Comparison of ENCODE assay signal across 9 cellular contexts in genomic region chr7:22578048-22578770, GRCh38.
DNase-seq lines count a peak whose midpoint lies in the region; ATAC-seq and TF ChIP-seq lines count a peak whose summit lies in the region.
"Had no signal": no experiment of that assay in that cellular context is flagged by ENCODE, and none has a peak within 500 bp of the region (broad histone marks: within the 10 kb centered on the region; RNA-seq: fewer than 3 reads in every experiment).

No MANE protein-coding gene starts in this region.

- H3K9ac ChIP-seq in BLaER1 treated with 17β-estradiol and CSF1 and Interleukin-3, amounts not matched to agents 10 nM and 100 nM, result peak overlapping the region; percentile 43 to 80 (median 60); a peak in 21 of 22 replicates
- H3K9ac ChIP-seq in fibroblast of lung (ENCODE audit: insufficient read depth, low read length) (no peak overlapping the region), parathyroid adenoma (no peak overlapping the region)

- POLR2A ChIA-PET in PC-9 (lab: Charles Lee; ENCODE audit: unreplicated experiment), result interaction anchor here (0.5 to 1.4 kb wide), 5 partner anchors 9 to 894 kb away, joined by 5 to 21 read pairs (median 9); partner anchors contain the start of gene IGF2BP3

- peak in 1 of 2 experiments; percentile 91 for DNase-seq in PC-9
- peak; percentile 82 to 85 for DNase-seq in fibroblast of lung (ENCODE audit: low read depth in 2 of 2)
- DNase-seq in HAP-1 (ENCODE audit: low spot score in 2 of 2), result no peak
- no peak for DNase-seq in HUDEP-2 (lab: John Stamatoyannopoulos, UW; ENCODE audit: unreplicated experiment in 76 of 76)
- DNase-seq: RPMI8226 had no signal

- no peaks in the 10 kb centered on the region for H4K20me1 ChIP-seq in BLaER1 treated with 17β-estradiol and CSF1 and Interleukin-3, amounts not matched to agents 10 nM and 100 nM
- H4K20me1 ChIP-seq in PC-9 (ENCODE audit: insufficient read depth) (no peaks in the 10 kb centered on the region), fibroblast of lung (ENCODE audit: control insufficient read depth, extremely low read depth, insufficient read depth, low read length) (no peaks in the 10 kb centered on the region)

- no peaks in the 10 kb centered on the region; a peak in 2 of 22 replicates for H3K27me3 ChIP-seq in BLaER1 treated with 17β-estradiol and CSF1 and Interleukin-3, amounts not matched to agents 10 nM and 100 nM
- H3K27me3 ChIP-seq in PC-9 (ENCODE audit: insufficient read depth, low read depth) (no peaks in the 10 kb centered on the region), fibroblast of lung (ENCODE audit: control insufficient read depth, insufficient read depth, low read length) (no peaks in the 10 kb centered on the region), parathyroid adenoma (ENCODE audit: control insufficient read depth, insufficient read depth, low read length) (no peaks in the 10 kb centered on the region), HAP-1 (ENCODE audit: low read depth) (no peaks in the 10 kb centered on the region)

- intact Hi-C loops in PC-9 (cut with micrococcal nuclease; ENCODE audit: unreplicated experiment), result loop anchor here (1.0 to 10.0 kb wide), 2 partner anchors 90 to 1153 kb away; partner anchors contain the start of gene SP4

- CTCF ChIA-PET in PC-9 (lab: Charles Lee), result interaction anchor here (0.6 to 2.1 kb wide), 4 partner anchors 13 to 160 kb away, joined by 3 to 18 read pairs (median 12); partner anchors contain the start of gene IL6

- H3K79me2 ChIP-seq in PC-9 (ENCODE audit: low read depth) (no peaks in the 10 kb centered on the region), fibroblast of lung (ENCODE audit: control insufficient read depth, insufficient read depth, low read length) (no peaks in the 10 kb centered on the region), parathyroid adenoma (no peaks in the 10 kb centered on the region)

- peak overlapping the region; percentile 71 to 96 (median 83) for H3K27ac ChIP-seq in BLaER1 treated with 17β-estradiol and CSF1 and Interleukin-3, amounts not matched to agents 10 nM and 100 nM
- H3K27ac ChIP-seq in PC-9, result peak overlapping the region; percentile 95
- H3K27ac ChIP-seq in fibroblast of lung (ENCODE audit: insufficient read depth, low read length), result peak overlapping the region; percentile 84
- peak overlapping the region; percentile 66 for H3K27ac ChIP-seq in parathyroid adenoma

- peaks cover 63 to 99% (median 82%) of the 10 kb centered on the region in 10 experiments for H3K4me1 ChIP-seq in BLaER1 treated with 17β-estradiol and CSF1 and Interleukin-3, amounts not matched to agents 10 nM and 100 nM
- H3K4me1 ChIP-seq in PC-9 (replicated peaks; ENCODE audit: insufficient read depth) (peaks cover 81% of the 10 kb centered on the region), fibroblast of lung (ENCODE audit: control insufficient read depth, extremely low read depth, insufficient read depth, low read length) (peaks cover 16% of the 10 kb centered on the region), parathyroid adenoma (no peaks in the 10 kb centered on the region), HAP-1 (no peaks in the 10 kb centered on the region)

- ATAC-seq in GM19455 (IDR thresholded peaks at IDR 0.05; ENCODE audit: unreplicated experiment) (no peak), HG03196 (IDR thresholded peaks at IDR 0.05; ENCODE audit: unreplicated experiment) (no peak)

- H3K9me3 ChIP-seq in BLaER1 treated with 17β-estradiol and CSF1 and Interleukin-3, amounts not matched to agents 10 nM and 100 nM (replicated peaks in 1 of 11), result peaks cover 0 to 64% (median 7%) of the 10 kb centered on the region in 11 experiments; a peak in 14 of 22 replicates
- 0 out of 2 replicates have a peak, but pooled peaks cover 7% of the 10 kb centered on the region for H3K9me3 ChIP-seq in PC-9 (ENCODE audit: insufficient read depth, low read depth)
- H3K9me3 ChIP-seq in fibroblast of lung (ENCODE audit: control insufficient read depth, insufficient read depth, low read depth, low read length), result no peaks in the 10 kb centered on the region
- H3K9me3 ChIP-seq in parathyroid adenoma (ENCODE audit: control insufficient read depth, low read length), result no peaks in the 10 kb centered on the region
- no peaks in the 10 kb centered on the region for H3K9me3 ChIP-seq in HAP-1

- no peak overlapping the region for H2AFZ ChIP-seq in PC-9
- H2AFZ ChIP-seq in fibroblast of lung (ENCODE audit: low read length), result no peak overlapping the region
- no peak overlapping the region for H2AFZ ChIP-seq in parathyroid adenoma

- no peaks in the 10 kb centered on the region for H3K9me2 ChIP-seq in PC-9 (ENCODE audit: insufficient read depth)

- H3K36me3 ChIP-seq in BLaER1 treated with 17β-estradiol and CSF1 and Interleukin-3, amounts not matched to agents 10 nM and 100 nM, result peaks cover 0 to 31% (median 0%) of the 10 kb centered on the region in 11 experiments; a peak in 6 of 22 replicates
- H3K36me3 ChIP-seq in PC-9 (ENCODE audit: low read depth) (no peaks in the 10 kb centered on the region), fibroblast of lung (ENCODE audit: control insufficient read depth, insufficient read depth, low read length) (no peaks in the 10 kb centered on the region), parathyroid adenoma (ENCODE audit: control insufficient read depth, insufficient read depth, low read length) (no peaks in the 10 kb centered on the region), HAP-1 (replicated peaks) (no peaks in the 10 kb centered on the region)

- H3F3A ChIP-seq in PC-9 (ENCODE audit: insufficient read depth, low read depth), result peaks cover 57% of the 10 kb centered on the region

- peak overlapping the region in 3 of 10 experiments; percentile 12 to 30 (median 18); a peak in 3 of 20 replicates for H3K4me3 ChIP-seq in BLaER1 treated with 17β-estradiol and CSF1 and Interleukin-3, amounts not matched to agents 10 nM and 100 nM
- H3K4me3 ChIP-seq in PC-9, result peak overlapping the region; percentile 19; the same call in 1 of the 2 replicates
- no peak overlapping the region for H3K4me3 ChIP-seq in fibroblast of lung (replicated peaks in 1 of 4; ENCODE audit: control extremely low read depth in 1 of 4, insufficient read depth in 1 of 4, low read depth in 3 of 4, low read length in 4 of 4)
- H3K4me3 ChIP-seq in parathyroid adenoma (ENCODE audit: low read depth, low read length), result peak overlapping the region; percentile 11
- H3K4me3 ChIP-seq in HAP-1, result no peak overlapping the region

- TSS peak; percentile 50 for BruUV-seq in PC-9 (replicated peaks; lab: Mats Ljungman, UMichigan)

- H3K4me2 ChIP-seq in BLaER1 treated with 17β-estradiol and CSF1 and Interleukin-3, amounts not matched to agents 10 nM and 100 nM, result peak overlapping the region; percentile 76 to 95 (median 81)
- H3K4me2 ChIP-seq in PC-9 (peak overlapping the region; percentile 73), fibroblast of lung (ENCODE audit: extremely low read depth, insufficient read depth, low read length) (peak overlapping the region; percentile 62), parathyroid adenoma (ENCODE audit: low read length) (no peak overlapping the region)

- in situ Hi-C loops in HAP-1 (cut with MboI; ENCODE audit: low sequenced_read_pairs), result no loop called here

- TF ChIP-seq CTCF in PC-9 (conservative IDR thresholded peaks at IDR 0.05) (no peak), fibroblast of lung (conservative IDR thresholded peaks at IDR 0.05 in 1 of 2, IDR thresholded peaks at IDR 0.05 in 1 of 2; ENCODE audit: low read depth in 1 of 2, low read length in 2 of 2) (no peak), parathyroid adenoma (IDR thresholded peaks at IDR 0.05) (no peak)

Comparison
In these comparisons a context has a peak if more than half of its experiments do, and no peak if none do; other contexts are left out.
1. H3K4me3 ChIP-seq: peak in PC-9 (single experiment) and parathyroid adenoma (single experiment); none in fibroblast of lung (0 of 4) and HAP-1 (single experiment).
2. H3K9ac ChIP-seq: peak in BLaER1 treated with 17β-estradiol and CSF1 and Interleukin-3, amounts not matched to agents 10 nM and 100 nM (11 of 11); none in fibroblast of lung (single experiment) and parathyroid adenoma (single experiment).
3. DNase-seq: peak in fibroblast of lung (2 of 2); none in HAP-1 (0 of 2) and HUDEP-2 (0 of 76).
4. Peak in every context shown above with its lines, with median percentiles within 50 percentile points of each other: H3K27ac ChIP-seq.